ENCODE assay signal across 8 cellular contexts in genomic region chr2:48415765-48416515, GRCh38. TPM values are rescaled to one million over a fixed set of nuclear protein-coding genes. Genes with fewer than 3 reads are reported as not detected.
DNase-seq lines count a peak whose midpoint lies in the region; ATAC-seq and TF ChIP-seq lines count a peak whose summit lies in the region.

No MANE protein-coding gene starts in this region.

- peaks cover 5 to 15% (median 5%) of the 10 kb centered on the region in 3 donors for H3K27me3 Mint-ChIP-seq in naive B cell

- H3K4me3 Mint-ChIP-seq in naive B cell = no peak overlapping the region

- H3K4me1 Mint-ChIP-seq in naive B cell = peaks cover 23 to 27% (median 26%) of the 10 kb centered on the region in 3 donors

- H3K9me3 Mint-ChIP-seq in naive B cell = peaks cover 0 to 7% (median 3%) of the 10 kb centered on the region in 7 donors

- ATAC-seq in HG03460 (IDR thresholded peaks at IDR 0.05; ENCODE audit: unreplicated experiment) = peak; percentile 34
- peak; percentile 46 to 48 for ATAC-seq in naive B cell (ENCODE audit: low read depth in 2 of 2)
- ATAC-seq in HG03521 (IDR thresholded peaks at IDR 0.05; ENCODE audit: unreplicated experiment) = no peak
- ATAC-seq in GM18870 (IDR thresholded peaks at IDR 0.05; ENCODE audit: unreplicated experiment) = no peak
- no peak for ATAC-seq in aorta (ENCODE audit: low FRiP score)

- TF ChIP-seq CTCF in cardiac fibroblast (IDR thresholded peaks at IDR 0.05; ENCODE audit: low read depth, low read length) = no peak

- DNase-seq in Daoy (ENCODE audit: low read depth) (peak; percentile 22), cardiac fibroblast (ENCODE audit: low read depth in 2 of 2) (peak; percentile 8 to 62), naive B cell (no peak), aorta (no peak)
- DNase-seq in NK-92 treated with Interleukin-12 subunit alpha and Interleukin-12 subunit beta, amount 100 ng/mL, for 24 hours (lab: John Stamatoyannopoulos, UW) = no peak

- peaks cover 0 to 2% of the 10 kb centered on the region in 2 donors for H3K4me1 ChIP-seq in aorta (ENCODE audit: control insufficient read depth in 1 of 2, insufficient read depth in 2 of 2, low read length in 2 of 2)

- peak overlapping the region in 3 of 6 donors; percentile 14 to 62 (median 51) for H3K27ac Mint-ChIP-seq in naive B cell

- H3K27me3 ChIP-seq in aorta (ENCODE audit: control insufficient read depth in 1 of 2, insufficient read depth in 2 of 2, low read length in 1 of 2) = no peaks in the 10 kb centered on the region

- H3K36me3 ChIP-seq in aorta (ENCODE audit: control insufficient read depth in 1 of 2, insufficient read depth in 2 of 2, low read length in 1 of 2) = no peaks in the 10 kb centered on the region

- H3K4me3 ChIP-seq in cardiac fibroblast (replicated peaks in 1 of 2; ENCODE audit: low read depth in 2 of 2, low read length in 2 of 2) (no peak overlapping the region), aorta (ENCODE audit: low read length in 2 of 2) (no peak overlapping the region)

- no peaks in the 10 kb centered on the region for H3K9me3 ChIP-seq in aorta (ENCODE audit: control insufficient read depth, low read length)

- WGBS in aorta, 2 donors = 76 to 82% methylated on average over 4 of the region's 4 CpGs

- intact Hi-C loops in aorta (cut with DNase I) = no loop called here

- H3K36me3 Mint-ChIP-seq in naive B cell = peaks cover 0 to 8% of the 10 kb centered on the region in 2 donors

- H3K27ac ChIP-seq in aorta (ENCODE audit: low read depth in 1 of 2, low read length in 2 of 2) = no peak overlapping the region

RNA-seq across cellular contexts. Expression of gene PPP1R21, which starts 24.6 kb away (rescaled TPM):
- 15.2 and 25.3 TPM in 2 replicates for total RNA-seq in Daoy (2014; rRNA removed; shearing (Covaris generic))
- polyA plus RNA-seq in naive B cell (ENCODE audit: low read depth in 6 of 6) = 10 to 100 TPM; 18.2 to 34.2 (median 19.2) TPM
- 10 to 100 TPM; 35.9 to 39.2 TPM for total RNA-seq in aorta
- 10 to 100 TPM; 29.7 to 57.6 TPM for polyA plus RNA-seq in aorta

Comparison
In these comparisons a context has a peak if more than half of its experiments do, and no peak if none do; other contexts are left out.
1. DNase-seq: peak in Daoy (single experiment) and cardiac fibroblast (2 of 2); none in naive B cell (single experiment), NK-92 treated with Interleukin-12 subunit alpha and Interleukin-12 subunit beta, amount 100 ng/mL, for 24 hours (single experiment) and aorta (0 of 2).
2. ATAC-seq: peak in HG03460 (single experiment) and naive B cell (2 of 2); none in HG03521 (single experiment), GM18870 (single experiment) and aorta (single experiment).